ENCODE assay signal across 10 cellular contexts in the genomic region with DNA sequence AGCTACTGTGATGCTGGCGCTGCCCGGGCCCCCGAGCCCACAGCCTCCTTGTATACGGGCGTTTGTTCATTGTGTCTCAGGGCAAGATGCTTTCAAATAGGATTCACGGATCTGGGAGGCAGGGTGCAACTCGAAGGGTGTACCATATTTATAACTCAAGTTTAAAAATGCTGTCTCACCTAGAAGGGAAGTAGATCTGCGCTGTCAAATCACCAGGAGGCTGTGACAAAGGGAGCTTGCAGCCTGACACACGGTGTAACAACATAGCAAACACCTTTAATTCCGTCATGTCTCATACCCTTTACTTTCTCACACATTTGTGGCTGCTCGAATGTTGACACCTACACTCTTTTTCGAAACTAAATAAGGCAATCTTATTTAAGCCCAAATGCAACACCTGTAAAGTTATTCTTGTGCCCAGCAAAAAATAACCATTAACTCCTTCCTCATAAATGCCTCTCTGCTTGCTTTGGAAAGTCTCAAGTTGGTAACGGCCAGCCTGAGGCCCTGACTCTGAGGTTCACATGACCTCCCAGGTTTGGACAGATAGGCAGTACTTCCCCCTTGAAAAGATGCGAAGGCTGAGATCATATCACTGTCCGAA. TPM values are rescaled to one million over a fixed set of nuclear protein-coding genes. Genes with fewer than 3 reads are reported as not detected.
DNase-seq lines count a peak whose midpoint lies in the region; ATAC-seq and TF ChIP-seq lines count a peak whose summit lies in the region.
"Had no signal": no experiment of that assay in that cellular context is flagged by ENCODE, and none has a peak within 500 bp of the region (broad histone marks: within the 10 kb centered on the region; RNA-seq: fewer than 3 reads in every experiment).

No MANE protein-coding gene starts in this region.

- peak overlapping the region in 1 of 2 donors; percentile 34 for H3K4me3 ChIP-seq in mucosa of rectum (ENCODE audit: low read length in 2 of 2)
- H3K4me3 ChIP-seq in upper lobe of right lung, result peak overlapping the region; percentile 25

- CTCF ChIA-PET in MCF 10A (lab: Yijun Ruan, JAX), result interaction anchor here (0.5 to 0.6 kb wide), 4 partner anchors 59 to 1249 kb away, joined by 3 to 5 read pairs (median 4); no protein-coding TSS in a partner anchor

- H3K9me3 ChIP-seq in mucosa of rectum (ENCODE audit: control insufficient read depth in 2 of 2, low read length in 2 of 2) (no peaks in the 10 kb centered on the region), upper lobe of right lung (no peaks in the 10 kb centered on the region)

- H3K4me1 ChIP-seq in mucosa of rectum (ENCODE audit: control insufficient read depth in 2 of 2, insufficient read depth in 2 of 2, low read length in 2 of 2) (peaks cover 4 to 8% of the 10 kb centered on the region in 2 donors), upper lobe of right lung (peaks cover 73% of the 10 kb centered on the region)

- POLR2A ChIA-PET in MCF 10A (lab: Yijun Ruan, JAX), result interaction anchor here (0.6 kb wide), 2 partner anchors 15 to 463 kb away, joined by 3 read pairs; no protein-coding TSS in a partner anchor

- no peak for DNase-seq in activated naive CD8-positive, alpha-beta T cell treated with anti-CD3 and anti-CD28 coated beads, Interleukin-2, amount 50 U/mL, for 24 hours
- no peak for DNase-seq in activated naive CD8-positive, alpha-beta T cell treated with anti-CD3 and anti-CD28 coated beads for 36 hours
- DNase-seq in caudate nucleus (lab: John Stamatoyannopoulos, UW), result peak in 48 of 61 donors; percentile 21 to 83 (median 63)
- no peak for DNase-seq in upper lobe of right lung
- DNase-seq in MCF 10A (ENCODE audit: unreplicated experiment), result no peak
- no peak for DNase-seq in NCI-H510A treated with DMSO at 0.1 percent for 48 hours (lab: John Stamatoyannopoulos, UW)
- no peak for DNase-seq in kidney tubule cell (ENCODE audit: low spot score)
- DNase-seq: NCI-H2029 had no signal

- H3K4me1 Mint-ChIP-seq in activated naive CD8-positive, alpha-beta T cell treated with anti-CD3 and anti-CD28 coated beads, Interleukin-2, amount 50 U/mL, for 24 hours, result peaks cover 81% of the 10 kb centered on the region
- H3K4me1 Mint-ChIP-seq in activated naive CD8-positive, alpha-beta T cell treated with anti-CD3 and anti-CD28 coated beads for 36 hours, result peaks cover 29% of the 10 kb centered on the region
- peaks cover 27% of the 10 kb centered on the region for H3K4me1 Mint-ChIP-seq in MCF 10A (ENCODE audit: insufficient read depth, unreplicated experiment)

- TF ChIP-seq CTCF in upper lobe of right lung (IDR thresholded peaks at IDR 0.05), result no peak
- no peak for TF ChIP-seq CTCF in MCF 10A (IDR thresholded peaks at IDR 0.05; ENCODE audit: unreplicated experiment)

- ATAC-seq in activated naive CD8-positive, alpha-beta T cell treated with anti-CD3 and anti-CD28 coated beads, Interleukin-2, amount 50 U/mL, for 24 hours, result no peak
- ATAC-seq in upper lobe of right lung, result peak; percentile 58

- intact Hi-C loops in upper lobe of right lung (cut with DNase I), result no loop called here
- intact Hi-C loops in MCF 10A (cut with micrococcal nuclease), result no loop called here

- peak overlapping the region; percentile 98 for H3K27ac ChIP-seq in caudate nucleus (ENCODE audit: low read depth, low read length)
- H3K27ac ChIP-seq in mucosa of rectum (ENCODE audit: low read depth in 2 of 2, low read length in 2 of 2), result peak overlapping the region; percentile 65 to 92
- peak overlapping the region; percentile 97 for H3K27ac ChIP-seq in upper lobe of right lung
- H3K27ac ChIP-seq: C4-2B had no signal

- H3K9ac ChIP-seq in mucosa of rectum (ENCODE audit: low read depth in 1 of 2, low read length in 2 of 2), result peak overlapping the region in 1 of 2 donors; percentile 39

- peak overlapping the region; percentile 25 for H3K27ac Mint-ChIP-seq in activated naive CD8-positive, alpha-beta T cell treated with anti-CD3 and anti-CD28 coated beads, Interleukin-2, amount 50 U/mL, for 24 hours
- no peak overlapping the region for H3K27ac Mint-ChIP-seq in activated naive CD8-positive, alpha-beta T cell treated with anti-CD3 and anti-CD28 coated beads for 36 hours
- H3K27ac Mint-ChIP-seq in MCF 10A (ENCODE audit: low read depth, unreplicated experiment), result no peak overlapping the region

- H3K27me3 ChIP-seq in mucosa of rectum (ENCODE audit: control insufficient read depth in 2 of 2, insufficient read depth in 2 of 2, low read length in 2 of 2) (peaks cover 12 to 31% of the 10 kb centered on the region in 2 donors), upper lobe of right lung (no peaks in the 10 kb centered on the region)

- no peaks in the 10 kb centered on the region for H3K9me3 Mint-ChIP-seq in activated naive CD8-positive, alpha-beta T cell treated with anti-CD3 and anti-CD28 coated beads, Interleukin-2, amount 50 U/mL, for 24 hours
- H3K9me3 Mint-ChIP-seq in activated naive CD8-positive, alpha-beta T cell treated with anti-CD3 and anti-CD28 coated beads for 36 hours, result no peaks in the 10 kb centered on the region
- no peaks in the 10 kb centered on the region for H3K9me3 Mint-ChIP-seq in MCF 10A (ENCODE audit: unreplicated experiment)

- H3K27me3 Mint-ChIP-seq in activated naive CD8-positive, alpha-beta T cell treated with anti-CD3 and anti-CD28 coated beads, Interleukin-2, amount 50 U/mL, for 24 hours, result peaks cover 9% of the 10 kb centered on the region
- peaks cover 53% of the 10 kb centered on the region for H3K27me3 Mint-ChIP-seq in activated naive CD8-positive, alpha-beta T cell treated with anti-CD3 and anti-CD28 coated beads for 36 hours
- H3K27me3 Mint-ChIP-seq in MCF 10A (ENCODE audit: insufficient read depth, unreplicated experiment), result no peaks in the 10 kb centered on the region

- H3K36me3 ChIP-seq in mucosa of rectum (ENCODE audit: control insufficient read depth in 2 of 2, insufficient read depth in 2 of 2, low read length in 2 of 2) (no peaks in the 10 kb centered on the region), upper lobe of right lung (no peaks in the 10 kb centered on the region)

- peaks cover under 1% of the 10 kb centered on the region for H3K36me3 Mint-ChIP-seq in activated naive CD8-positive, alpha-beta T cell treated with anti-CD3 and anti-CD28 coated beads, Interleukin-2, amount 50 U/mL, for 24 hours (ENCODE audit: low read depth)
- H3K36me3 Mint-ChIP-seq in activated naive CD8-positive, alpha-beta T cell treated with anti-CD3 and anti-CD28 coated beads for 36 hours, result no peaks in the 10 kb centered on the region
- H3K36me3 Mint-ChIP-seq in MCF 10A (ENCODE audit: insufficient read depth, unreplicated experiment), result peaks cover 18% of the 10 kb centered on the region

- H3K4me3 Mint-ChIP-seq in activated naive CD8-positive, alpha-beta T cell treated with anti-CD3 and anti-CD28 coated beads, Interleukin-2, amount 50 U/mL, for 24 hours, result peak overlapping the region; percentile 7
- no peak overlapping the region for H3K4me3 Mint-ChIP-seq in activated naive CD8-positive, alpha-beta T cell treated with anti-CD3 and anti-CD28 coated beads for 36 hours
- no peak overlapping the region for H3K4me3 Mint-ChIP-seq in MCF 10A (ENCODE audit: unreplicated experiment)

- BruUV-seq in MCF 10A (replicated peaks; lab: Mats Ljungman, UMichigan), result no TSS peak

RNA-seq across cellular contexts. Expression of a gene that starts 11.7 kb away (rescaled TPM):
- total RNA-seq in activated naive CD8-positive, alpha-beta T cell treated with anti-CD3 and anti-CD28 coated beads for 36 hours, result 10 to 100 TPM in 1 of 2 experiments, 1 to 10 TPM in 1; 9.0 to 10.5 TPM
- total RNA-seq in upper lobe of right lung (178 TPM), MCF 10A (2022) (28.2 and 39.9 TPM in 2 replicates)

Comparison
In these comparisons a context has a peak if more than half of its experiments do, and no peak if none do; other contexts are left out.
1. DNase-seq: peak in caudate nucleus (48 of 61); none in activated naive CD8-positive, alpha-beta T cell treated with anti-CD3 and anti-CD28 coated beads, Interleukin-2, amount 50 U/mL, for 24 hours (single experiment), activated naive CD8-positive, alpha-beta T cell treated with anti-CD3 and anti-CD28 coated beads for 36 hours (single experiment), upper lobe of right lung (single experiment), MCF 10A (single experiment), NCI-H510A treated with DMSO at 0.1 percent for 48 hours (single experiment) and kidney tubule cell (single experiment).
2. Peak in every context shown above with its lines, with median percentiles within 50 percentile points of each other: H3K27ac ChIP-seq.